Comparison of ENCODE assay signal across 31 cellular contexts in the genomic region with DNA sequence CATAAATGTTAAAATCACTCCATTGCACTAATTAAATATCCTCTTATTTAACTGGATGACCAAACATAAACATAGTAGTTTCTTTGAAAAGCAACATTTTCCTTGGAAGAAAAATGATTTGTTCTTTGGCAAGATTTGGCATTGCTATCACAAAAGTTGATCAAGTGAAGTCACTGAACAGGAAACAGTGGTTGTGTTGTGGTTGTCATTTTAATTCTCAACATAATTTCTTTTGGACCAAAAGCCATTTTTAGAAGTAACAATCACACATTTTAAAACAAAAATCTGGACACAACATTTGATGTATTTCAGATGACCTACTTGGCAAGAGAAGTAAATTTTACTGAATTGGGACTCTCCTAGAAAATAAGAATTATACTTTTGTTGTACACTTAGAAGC.
DNase-seq lines count a peak whose midpoint lies in the region; FAIRE-seq and TF ChIP-seq lines count a peak whose summit lies in the region.
"Had no signal": no experiment of that assay in that cellular context is flagged by ENCODE, and none has a peak within 500 bp of the region (broad histone marks: within the 10 kb centered on the region; RNA-seq: fewer than 3 reads in every experiment).

No MANE protein-coding gene starts in this region.

- no peak overlapping the region for H3K9ac ChIP-seq in BLaER1

- peaks cover 20% of the 10 kb centered on the region for H3K36me3 ChIP-seq in BLaER1
- H3K36me3 ChIP-seq: adrenal gland, cardiac muscle cell, esophagus muscularis mucosa, left ventricle myocardium inferior, ovary, Peyer's patch, thyroid gland had no signal

- peaks cover 53% of the 10 kb centered on the region for H4K20me1 ChIP-seq in BLaER1

- peaks cover 28% of the 10 kb centered on the region for H3K4me1 ChIP-seq in BLaER1
- H3K4me1 ChIP-seq: left ventricle myocardium inferior, Peyer's patch, thyroid gland had no signal

- no peak for FAIRE-seq in HTR-8/SVneo (lab: Jason Lieb, UNC)
- FAIRE-seq: GM12891, islet of Langerhans had no signal

- H3K9me3 ChIP-seq in BLaER1: peaks cover 8% of the 10 kb centered on the region; the same call in 1 of the 2 replicates
- H3K9me3 ChIP-seq: adrenal gland, esophagus muscularis mucosa, left ventricle myocardium inferior, ovary, Peyer's patch, thyroid gland had no signal

- no peak for TF ChIP-seq CTCF in cardiac fibroblast (IDR thresholded peaks at IDR 0.05; ENCODE audit: low read depth, low read length)

- no peak overlapping the region for H3K27ac ChIP-seq in BLaER1
- H3K27ac ChIP-seq: adrenal gland, cardiac muscle cell, esophagus muscularis mucosa, left ventricle myocardium inferior, ovary, Peyer's patch, thyroid gland had no signal

- H3K4me3 ChIP-seq in BLaER1 (no peak overlapping the region), cardiac fibroblast (replicated peaks in 1 of 2; ENCODE audit: low read depth in 2 of 2, low read length in 2 of 2) (no peak overlapping the region)
- H3K4me3 ChIP-seq: adrenal gland, cardiac muscle cell, esophagus muscularis mucosa, GM23338, left ventricle myocardium inferior, ovary, Peyer's patch, thyroid gland had no signal

- peak; percentile 51 for DNase-seq in M059J (ENCODE audit: low read depth)
- peak; percentile 53 to 54 for DNase-seq in cardiac fibroblast (ENCODE audit: low read depth in 2 of 2)
- DNase-seq in iris pigment epithelial cell (ENCODE audit: low read depth): peak; percentile 70
- no peak for DNase-seq in DMS 273 treated with DMSO at 0.1 percent for 48 hours (lab: John Stamatoyannopoulos, UW)
- DNase-seq in NCI-H226: no peak
- DNase-seq in HTR-8/SVneo (ENCODE audit: insufficient read length, low spot score): no peak
- DNase-seq in nucleus accumbens (lab: John Stamatoyannopoulos, UW): no peak
- DNase-seq: activated CD4-positive, alpha-beta T cell treated with anti-CD3 and anti-CD28 coated beads, Interleukin-2, amount 50 U/mL, for 1 hour; activated CD8-positive, alpha-beta memory T cell treated with anti-CD3 and anti-CD28 coated beads, Interleukin-2, amount 10 ng/mL, durations not matched to agents 7 days and 5 days; activated T-cell treated with anti-CD3 and anti-CD28 coated beads, Interleukin-2, amount 50 U/mL, for 48 hours; adrenal gland; Calu3; cortex of kidney; DND-41; left ventricle myocardium inferior; naive B cell; NCI-H1048; NCI-H187 treated with DMSO at 0.1 percent for 48 hours; ovary; Peyer's patch; SIG-M5; stimulated activated CD8-positive, alpha-beta memory T cell treated with anti-CD3 and anti-CD28 coated beads, Interleukin-4, amount 100 ng/mL, for 48 hours; stimulated activated naive CD8-positive, alpha-beta T cell treated with anti-CD3 and anti-CD28 coated beads, Interleukin-15, amount 100 ng/mL, for 72 hours; T1000; thyroid gland had no signal

- no peaks in the 10 kb centered on the region for H3K27me3 ChIP-seq in BLaER1
- H3K27me3 ChIP-seq: adrenal gland, cardiac muscle cell, esophagus muscularis mucosa, ovary, Peyer's patch, thyroid gland had no signal

- H3K4me2 ChIP-seq in BLaER1: peak overlapping the region; percentile 45

Comparison
In these comparisons a context has a peak if more than half of its experiments do, and no peak if none do; other contexts are left out.
1. DNase-seq: peak in M059J (single experiment), cardiac fibroblast (2 of 2) and iris pigment epithelial cell (single experiment); none in DMS 273 treated with DMSO at 0.1 percent for 48 hours (single experiment), NCI-H226 (single experiment), HTR-8/SVneo (single experiment) and nucleus accumbens (0 of 56).